In genomic region chr14:20632448-20632830, GRCh38 we compare ENCODE assay signal across 2 cellular contexts.
TF ChIP-seq lines count a peak whose summit lies in the region.

No MANE protein-coding gene starts in this region.

TF ChIP-seq in GM23338, 12 proteins besides CTCF, POLR2A, EP300 and RAD21 (continued from another document):
- TF ChIP-seq ETS1 (IDR thresholded peaks at IDR 0.05) (no peak), CREB1 (CRISPR knock-in tag; IDR thresholded peaks at IDR 0.05; ENCODE audit: low read depth) (no peak), ZNF462 (CRISPR knock-in tag; IDR thresholded peaks at IDR 0.05) (no peak), POLR2AphosphoS5 (IDR thresholded peaks at IDR 0.05; ENCODE audit: low read depth) (no peak), ZNF114 (CRISPR knock-in tag; IDR thresholded peaks at IDR 0.05) (no peak), JUNB (IDR thresholded peaks at IDR 0.05; ENCODE audit: unreplicated experiment) (no peak), ZNF331 (CRISPR knock-in tag; IDR thresholded peaks at IDR 0.05; ENCODE audit: low read depth) (no peak), EZH2phosphoT487 (IDR thresholded peaks at IDR 0.05; ENCODE audit: unreplicated experiment) (no peak)

TF ChIP-seq in SK-N-SH, 30 proteins besides CTCF, POLR2A, EP300 and RAD21 (continued from another document):
- TF ChIP-seq REST (IDR thresholded peaks at IDR 0.05; ENCODE audit: low read depth, low read length) = no peak
- TF ChIP-seq FOXM1 (IDR thresholded peaks at IDR 0.05; ENCODE audit: low read depth) = no peak
- TF ChIP-seq MXI1 (IDR thresholded peaks at IDR 0.05; ENCODE audit: low read depth, low read length) = no peak
- TF ChIP-seq USF1 (IDR thresholded peaks at IDR 0.05; ENCODE audit: borderline replicate concordance, low read depth) = no peak
- no peak for TF ChIP-seq GABPA (IDR thresholded peaks at IDR 0.05; ENCODE audit: low read depth)
- TF ChIP-seq NRF1 (IDR thresholded peaks at IDR 0.05; ENCODE audit: low read depth, low read length) = no peak
